ENCODE assay signal across 2 cellular contexts in genomic region chr2:27152102-27152795, GRCh38.
TF ChIP-seq lines count a peak whose summit lies in the region.

No MANE protein-coding gene starts in this region.

TF ChIP-seq in SK-N-SH treated with all-trans-retinoic acid at 6 μM for 48 hours, 23 proteins besides CTCF, POLR2A, EP300 and RAD21:
- TF ChIP-seq TOX (CRISPR knock-in tag; IDR thresholded peaks at IDR 0.05; ENCODE audit: borderline replicate concordance) (no peak), TCF4 (CRISPR knock-in tag; IDR thresholded peaks at IDR 0.05; ENCODE audit: borderline replicate concordance) (no peak), ZNF8 (CRISPR knock-in tag; IDR thresholded peaks at IDR 0.05) (no peak), RARB (CRISPR knock-in tag; IDR thresholded peaks at IDR 0.05) (no peak), GLIS3 (CRISPR knock-in tag; IDR thresholded peaks at IDR 0.05) (no peak), ZFP30 (CRISPR knock-in tag; IDR thresholded peaks at IDR 0.05) (no peak)
- TF ChIP-seq, protein P1, sequence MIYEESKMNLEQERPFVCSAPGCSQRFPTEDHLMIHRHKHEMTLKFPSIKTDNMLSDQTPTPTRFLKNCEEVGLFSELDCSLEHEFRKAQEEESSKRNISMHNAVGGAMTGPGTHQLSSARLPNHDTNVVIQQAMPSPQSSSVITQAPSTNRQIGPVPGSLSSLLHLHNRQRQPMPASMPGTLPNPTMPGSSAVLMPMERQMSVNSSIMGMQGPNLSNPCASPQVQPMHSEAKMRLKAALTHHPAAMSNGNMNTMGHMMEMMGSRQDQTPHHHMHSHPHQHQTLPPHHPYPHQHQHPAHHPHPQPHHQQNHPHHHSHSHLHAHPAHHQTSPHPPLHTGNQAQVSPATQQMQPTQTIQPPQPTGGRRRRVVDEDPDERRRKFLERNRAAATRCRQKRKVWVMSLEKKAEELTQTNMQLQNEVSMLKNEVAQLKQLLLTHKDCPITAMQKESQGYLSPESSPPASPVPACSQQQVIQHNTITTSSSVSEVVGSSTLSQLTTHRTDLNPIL (CRISPR knock-in tag; IDR thresholded peaks at IDR 0.05; ENCODE audit: low read depth): no peak

TF ChIP-seq in SK-N-SH, 30 proteins besides CTCF, POLR2A, EP300 and RAD21:
- TF ChIP-seq TCF12 (IDR thresholded peaks at IDR 0.05): no peak
- TF ChIP-seq RCOR1 (IDR thresholded peaks at IDR 0.05; ENCODE audit: low read length): no peak
- TF ChIP-seq, protein P2, sequence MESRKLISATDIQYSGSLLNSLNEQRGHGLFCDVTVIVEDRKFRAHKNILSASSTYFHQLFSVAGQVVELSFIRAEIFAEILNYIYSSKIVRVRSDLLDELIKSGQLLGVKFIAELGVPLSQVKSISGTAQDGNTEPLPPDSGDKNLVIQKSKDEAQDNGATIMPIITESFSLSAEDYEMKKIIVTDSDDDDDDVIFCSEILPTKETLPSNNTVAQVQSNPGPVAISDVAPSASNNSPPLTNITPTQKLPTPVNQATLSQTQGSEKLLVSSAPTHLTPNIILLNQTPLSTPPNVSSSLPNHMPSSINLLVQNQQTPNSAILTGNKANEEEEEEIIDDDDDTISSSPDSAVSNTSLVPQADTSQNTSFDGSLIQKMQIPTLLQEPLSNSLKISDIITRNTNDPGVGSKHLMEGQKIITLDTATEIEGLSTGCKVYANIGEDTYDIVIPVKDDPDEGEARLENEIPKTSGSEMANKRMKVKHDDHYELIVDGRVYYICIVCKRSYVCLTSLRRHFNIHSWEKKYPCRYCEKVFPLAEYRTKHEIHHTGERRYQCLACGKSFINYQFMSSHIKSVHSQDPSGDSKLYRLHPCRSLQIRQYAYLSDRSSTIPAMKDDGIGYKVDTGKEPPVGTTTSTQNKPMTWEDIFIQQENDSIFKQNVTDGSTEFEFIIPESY (IDR thresholded peaks at IDR 0.05; ENCODE audit: borderline replicate concordance, low read depth): no peak
- TF ChIP-seq FOSL2 (IDR thresholded peaks at IDR 0.05; ENCODE audit: borderline replicate concordance, low read depth): no peak
- no peak for TF ChIP-seq SMC3 (IDR thresholded peaks at IDR 0.05; ENCODE audit: low read depth, low read length)
- no peak for TF ChIP-seq RFX5 (IDR thresholded peaks at IDR 0.05; ENCODE audit: low read length)
- TF ChIP-seq, protein P3, sequence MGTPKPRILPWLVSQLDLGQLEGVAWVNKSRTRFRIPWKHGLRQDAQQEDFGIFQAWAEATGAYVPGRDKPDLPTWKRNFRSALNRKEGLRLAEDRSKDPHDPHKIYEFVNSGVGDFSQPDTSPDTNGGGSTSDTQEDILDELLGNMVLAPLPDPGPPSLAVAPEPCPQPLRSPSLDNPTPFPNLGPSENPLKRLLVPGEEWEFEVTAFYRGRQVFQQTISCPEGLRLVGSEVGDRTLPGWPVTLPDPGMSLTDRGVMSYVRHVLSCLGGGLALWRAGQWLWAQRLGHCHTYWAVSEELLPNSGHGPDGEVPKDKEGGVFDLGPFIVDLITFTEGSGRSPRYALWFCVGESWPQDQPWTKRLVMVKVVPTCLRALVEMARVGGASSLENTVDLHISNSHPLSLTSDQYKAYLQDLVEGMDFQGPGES (IDR thresholded peaks at IDR 0.05; ENCODE audit: low read depth, low read length): no peak
- TF ChIP-seq RXRA (IDR thresholded peaks at IDR 0.05; ENCODE audit: borderline replicate concordance, low read depth): no peak
- no peak for TF ChIP-seq SIN3A (IDR thresholded peaks at IDR 0.05; ENCODE audit: borderline replicate concordance, low read depth, low read length)
- no peak for TF ChIP-seq EZH2phosphoT487 (IDR thresholded peaks at IDR 0.05; ENCODE audit: borderline replicate concordance, low read depth)
- TF ChIP-seq YY1 (IDR thresholded peaks at IDR 0.05; ENCODE audit: low read depth): no peak
- TF ChIP-seq FOXM1 (IDR thresholded peaks at IDR 0.05; ENCODE audit: low read depth): no peak
